Comparison of ENCODE assay signal across 9 cellular contexts in the genomic region with DNA sequence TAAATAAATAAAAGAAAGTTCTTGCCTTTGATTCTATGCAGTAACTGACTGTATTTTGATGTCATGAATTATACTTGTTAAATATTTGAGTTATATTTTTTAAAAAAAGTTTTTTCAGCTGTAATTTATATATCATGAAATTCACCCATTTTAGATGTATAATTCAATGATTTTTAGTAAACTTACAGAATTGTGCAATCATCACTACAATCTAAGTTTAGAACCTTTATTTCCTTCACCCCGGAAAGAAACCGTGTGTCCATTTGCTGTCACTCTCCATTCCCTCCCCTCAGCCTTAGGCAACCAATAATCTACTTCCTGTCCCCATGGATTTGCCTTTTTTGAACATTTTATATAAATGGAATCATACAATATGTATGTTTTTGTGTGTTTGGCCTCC.
"Had no signal": no experiment of that assay in that cellular context is flagged by ENCODE, and none has a peak within 500 bp of the region (broad histone marks: within the 10 kb centered on the region; RNA-seq: fewer than 3 reads in every experiment).

No MANE protein-coding gene starts in this region.

- H3K4me3 ChIP-seq: HAP-1 had no signal

- H3K27ac ChIP-seq: HL-60, KMS-11 had no signal

- H3K4me2 ChIP-seq: KMS-11 had no signal

- H3K36me3 ChIP-seq: HAP-1 had no signal

- H3K9ac ChIP-seq: KMS-11 had no signal

- ATAC-seq: HCT116, HepG2 had no signal

- DNase-seq: GOT3, H7, HFFc6, KBM-7 had no signal

- H3K9me3 ChIP-seq: HAP-1 had no signal

- H3K4me1 ChIP-seq: HAP-1 had no signal
